21 cellular contexts compared by ENCODE assay signal in genomic region chrX:131572372-131573014, GRCh38. TPM values are rescaled to one million over a fixed set of nuclear protein-coding genes. Genes with fewer than 3 reads are reported as not detected.
DNase-seq lines count a peak whose midpoint lies in the region; ATAC-seq and TF ChIP-seq lines count a peak whose summit lies in the region.
"Had no signal": no experiment of that assay in that cellular context is flagged by ENCODE, and none has a peak within 500 bp of the region (broad histone marks: within the 10 kb centered on the region; RNA-seq: fewer than 3 reads in every experiment).

No MANE protein-coding gene starts in this region.

- H3K36me3 Mint-ChIP-seq in Caco-2 (ENCODE audit: insufficient read depth, unreplicated experiment) (peaks cover 5% of the 10 kb centered on the region), osteocyte (ENCODE audit: unreplicated experiment) (no peaks in the 10 kb centered on the region), T-cell (no peaks in the 10 kb centered on the region)
- H3K36me3 Mint-ChIP-seq: CD14-positive monocyte had no signal

- ATAC-seq in T-cell (replicated peaks in 1 of 4) (no peak), GM21717 (IDR thresholded peaks at IDR 0.05; ENCODE audit: unreplicated experiment) (no peak), HG03354 (IDR thresholded peaks at IDR 0.05; ENCODE audit: poor library complexity, severe bottlenecking, unreplicated experiment) (no peak)
- ATAC-seq: SK-N-SH treated with all-trans-retinoic acid at 6 μM for 48 hours had no signal

- no peaks in the 10 kb centered on the region for H3K36me3 ChIP-seq in Caco-2 (ENCODE audit: control insufficient read depth, insufficient read depth, low read length)

- no TSS peak for BruUV-seq in Caco-2 (replicated peaks; lab: Mats Ljungman, UMichigan)

- DNase-seq in Caco-2 (peak; percentile 24 to 38), LNCaP clone FGC (ENCODE audit: low read depth) (peak; percentile 43), fibroblast of villous mesenchyme (ENCODE audit: low read depth) (peak; percentile 36), osteocyte (ENCODE audit: extremely low spot score, unreplicated experiment) (no peak), T-cell (no peak), NCI-H2227 treated with DMSO at 0.1 percent for 48 hours (lab: John Stamatoyannopoulos, UW) (no peak)
- DNase-seq: ACHN, AML-193, COR-L47, DMS153, HCEC 1CT, NCI-H1105 treated with DMSO at 0.1 percent for 48 hours, NCI-H1694 treated with DMSO at 0.1 percent for 48 hours, NCI-H2107, NCI-H226, NCI-H524 treated with DMSO at 0.1 percent for 48 hours, SHP77 had no signal

- H3K4me3 Mint-ChIP-seq in Caco-2 (ENCODE audit: unreplicated experiment) (no peak overlapping the region), osteocyte (ENCODE audit: unreplicated experiment) (peak overlapping the region; percentile 3), T-cell (no peak overlapping the region)
- H3K4me3 Mint-ChIP-seq: CD14-positive monocyte had no signal

- CTCF ChIA-PET in Caco-2 (lab: Charles Lee) (no interaction called here), T-cell (lab: Charles Lee) (no interaction called here)

- H3K27me3 Mint-ChIP-seq in Caco-2 (ENCODE audit: insufficient read depth, unreplicated experiment) (no peaks in the 10 kb centered on the region), osteocyte (ENCODE audit: unreplicated experiment) (no peaks in the 10 kb centered on the region), T-cell (peaks cover 12 to 27% of the 10 kb centered on the region in 2 donors)

- no peak for TF ChIP-seq CTCF in Caco-2 (IDR thresholded peaks at IDR 0.05; ENCODE audit: insufficient read depth in 1 of 2, low read depth in 1 of 2, low read length in 1 of 2, severe bottlenecking in 1 of 2, unreplicated experiment in 1 of 2)
- no peak for TF ChIP-seq CTCF in LNCaP clone FGC (IDR thresholded peaks at IDR 0.05; ENCODE audit: control insufficient read depth, extremely low read depth, insufficient read depth)
- TF ChIP-seq CTCF in fibroblast of villous mesenchyme (IDR thresholded peaks at IDR 0.05; ENCODE audit: insufficient read depth, low read depth, low read length), result no peak
- TF ChIP-seq CTCF in osteocyte (IDR thresholded peaks at IDR 0.05), result no peak

- H3K27me3 ChIP-seq in Caco-2 (replicated peaks; ENCODE audit: control insufficient read depth, insufficient read depth, low read length), result no peaks in the 10 kb centered on the region

- no peaks in the 10 kb centered on the region for H3K9me3 ChIP-seq in Caco-2

- intact Hi-C loops in Caco-2 (cut with micrococcal nuclease; ENCODE audit: unreplicated experiment), result no loop called here

- H3K9me3 Mint-ChIP-seq in Caco-2 (ENCODE audit: unreplicated experiment) (no peaks in the 10 kb centered on the region), osteocyte (ENCODE audit: unreplicated experiment) (no peaks in the 10 kb centered on the region), T-cell (no peaks in the 10 kb centered on the region)

- H3K4me3 ChIP-seq in Caco-2 (ENCODE audit: low read depth, low read length) (no peak overlapping the region), LNCaP clone FGC (ENCODE audit: low read depth, low read length) (no peak overlapping the region), fibroblast of villous mesenchyme (ENCODE audit: low read depth, low read length) (no peak overlapping the region)

- H3K4me1 Mint-ChIP-seq in Caco-2 (ENCODE audit: low read depth, unreplicated experiment) (peaks cover 20% of the 10 kb centered on the region), osteocyte (ENCODE audit: unreplicated experiment) (peaks cover 53% of the 10 kb centered on the region), T-cell (no peaks in the 10 kb centered on the region)
- H3K4me1 Mint-ChIP-seq: CD14-positive monocyte had no signal

- H3K4me1 ChIP-seq in Caco-2, result 0 out of 2 replicates have a peak, but pooled peaks cover 11% of the 10 kb centered on the region

- H3K27ac Mint-ChIP-seq in Caco-2 (ENCODE audit: unreplicated experiment) (no peak overlapping the region), osteocyte (ENCODE audit: unreplicated experiment) (peak overlapping the region; percentile 3), T-cell (no peak overlapping the region)
- H3K27ac Mint-ChIP-seq: CD14-positive monocyte had no signal

- POLR2A ChIA-PET in Caco-2 (lab: Charles Lee) (no interaction called here), T-cell (lab: Charles Lee) (no interaction called here)

RNA-seq across cellular contexts. Expression of gene OR13H1, which starts 28.6 kb away (rescaled TPM):
- not detected in 2 replicates for total RNA-seq in Caco-2 (2022)
- total RNA-seq in fibroblast of villous mesenchyme, result not detected in 2 replicates
- not detected in 2 replicates for total RNA-seq in osteocyte
- not detected for total RNA-seq in T-cell

Comparison
In these comparisons a context has a peak if more than half of its experiments do, and no peak if none do; other contexts are left out.
1. DNase-seq: peak in Caco-2 (2 of 2), LNCaP clone FGC (single experiment) and fibroblast of villous mesenchyme (single experiment); none in osteocyte (single experiment), T-cell (0 of 34) and NCI-H2227 treated with DMSO at 0.1 percent for 48 hours (single experiment).